Comparison of ENCODE assay signal across 1 cellular context in genomic region chr10:105605873-105606272, GRCh38.
TF ChIP-seq lines count a peak whose summit lies in the region.

No MANE protein-coding gene starts in this region.

TF ChIP-seq in HepG2, 621 proteins besides CTCF, POLR2A, EP300 and RAD21:
- TF ChIP-seq, protein P1, sequence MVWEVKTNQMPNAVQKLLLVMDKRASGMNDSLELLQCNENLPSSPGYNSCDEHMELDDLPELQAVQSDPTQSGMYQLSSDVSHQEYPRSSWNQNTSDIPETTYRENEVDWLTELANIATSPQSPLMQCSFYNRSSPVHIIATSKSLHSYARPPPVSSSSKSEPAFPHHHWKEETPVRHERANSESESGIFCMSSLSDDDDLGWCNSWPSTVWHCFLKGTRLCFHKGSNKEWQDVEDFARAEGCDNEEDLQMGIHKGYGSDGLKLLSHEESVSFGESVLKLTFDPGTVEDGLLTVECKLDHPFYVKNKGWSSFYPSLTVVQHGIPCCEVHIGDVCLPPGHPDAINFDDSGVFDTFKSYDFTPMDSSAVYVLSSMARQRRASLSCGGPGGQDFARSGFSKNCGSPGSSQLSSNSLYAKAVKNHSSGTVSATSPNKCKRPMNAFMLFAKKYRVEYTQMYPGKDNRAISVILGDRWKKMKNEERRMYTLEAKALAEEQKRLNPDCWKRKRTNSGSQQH (CRISPR knock-in tag; IDR thresholded peaks at IDR 0.05; ENCODE audit: low read depth) = no peak
- TF ChIP-seq HOXA3 (CRISPR knock-in tag; IDR thresholded peaks at IDR 0.05) (no peak), FOXK2 (IDR thresholded peaks at IDR 0.05) (no peak), ZNF333 (CRISPR knock-in tag; IDR thresholded peaks at IDR 0.05; ENCODE audit: borderline replicate concordance) (no peak), MEIS2 (CRISPR knock-in tag; IDR thresholded peaks at IDR 0.05) (no peak), XRCC5 (optimal IDR thresholded peaks at IDR 0.05; ENCODE audit: low read length) (no peak), MAFG (CRISPR knock-in tag; IDR thresholded peaks at IDR 0.05) (no peak), ZNF639 (CRISPR knock-in tag; conservative IDR thresholded peaks at IDR 0.05) (no peak), SIN3B (IDR thresholded peaks at IDR 0.05; ENCODE audit: low read length) (no peak), ZNF761 (CRISPR knock-in tag; conservative IDR thresholded peaks at IDR 0.05) (no peak), HES4 (CRISPR knock-in tag; IDR thresholded peaks at IDR 0.05; ENCODE audit: borderline replicate concordance) (no peak)
TF ChIP-seq in HepG2: peak in this region for 0.
